In the genomic region with DNA sequence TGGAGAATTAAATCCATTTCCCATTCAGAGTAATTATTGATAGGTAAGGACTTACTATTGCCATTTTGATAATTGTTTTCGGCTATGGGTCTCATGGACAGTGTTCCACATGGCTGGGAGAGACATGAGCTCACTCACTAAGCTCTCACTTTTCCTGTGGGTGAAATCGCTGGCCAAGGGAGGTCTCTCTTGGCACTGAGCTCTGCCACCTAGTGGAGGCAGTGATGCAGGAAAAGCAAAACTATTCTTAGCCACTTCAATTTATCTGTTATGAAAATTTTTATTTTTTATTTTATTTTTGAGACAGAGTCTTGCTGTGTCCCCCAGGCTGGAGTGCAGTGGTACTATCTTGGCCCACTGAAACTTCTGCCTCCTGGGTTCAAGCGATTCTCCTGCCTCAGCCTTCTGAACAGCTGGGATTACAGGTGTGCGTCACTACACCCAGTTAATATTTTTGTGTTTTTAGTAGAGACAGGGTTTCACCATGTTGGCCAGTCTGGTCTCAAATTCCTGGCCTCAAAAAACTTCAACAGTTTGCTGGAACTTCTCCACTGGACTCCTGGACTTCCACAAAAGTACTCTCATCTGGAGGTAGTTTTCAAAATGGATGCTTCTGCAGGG, we compare ENCODE assay signal across 8 cellular contexts. TPM values are rescaled to one million over a fixed set of nuclear protein-coding genes. Genes with fewer than 3 reads are reported as not detected.
DNase-seq lines count a peak whose midpoint lies in the region; ATAC-seq, FAIRE-seq and TF ChIP-seq lines count a peak whose summit lies in the region.

No MANE protein-coding gene starts in this region.

- TF ChIP-seq CTCF in CD4-positive, alpha-beta T cell (IDR thresholded peaks at IDR 0.05) = peak; percentile 85
- TF ChIP-seq CTCF in HFF-Myc (IDR thresholded peaks at IDR 0.05; ENCODE audit: low read depth, low read length, missing control alignments) (peak; percentile 91), mucosa of descending colon (IDR thresholded peaks at IDR 0.05) (peak; percentile 72)

- POLR2A ChIA-PET in CD4-positive, alpha-beta T cell (lab: Charles Lee) = interaction anchor here (1.2 to 1.9 kb wide), 2 partner anchors 12 to 57 kb away, joined by 5 to 6 read pairs; partner anchors contain the start of gene COMMD2
- POLR2A ChIA-PET in activated CD4-positive, alpha-beta memory T cell treated with anti-CD3 and anti-CD28 coated beads, Interleukin-2, amount 10 ng/mL, durations not matched to agents 7 days and 5 days (lab: Charles Lee) = interaction anchor here (2.2 kb wide), 1 partner anchor 56 kb away, joined by 9 read pairs; the partner anchor contains the start of gene COMMD2

- no peak overlapping the region for H3K27ac Mint-ChIP-seq in CD4-positive, alpha-beta T cell
- no peak overlapping the region for H3K27ac Mint-ChIP-seq in activated CD4-positive, alpha-beta memory T cell treated with anti-CD3 and anti-CD28 coated beads, Interleukin-2, amount 10 ng/mL, durations not matched to agents 7 days and 5 days
- H3K27ac Mint-ChIP-seq in stimulated activated memory B cell treated with anti-CD40 and anti-IgM and Interleukin-4, amounts not matched to agents 10 μg/mL and 1 μg/mL and 100 μg/mL, for 72 hours = peak overlapping the region; percentile 62

- DNase-seq in CD4-positive, alpha-beta T cell = peak; percentile 15 to 54 (median 30)
- peak; percentile 63 for DNase-seq in HFF-Myc (ENCODE audit: extremely low read depth, low read depth)
- peak; percentile 82 for DNase-seq in NCI-H774 (lab: John Stamatoyannopoulos, UW)
- peak; percentile 59 for DNase-seq in activated CD4-positive, alpha-beta memory T cell treated with anti-CD3 and anti-CD28 coated beads, Interleukin-2, amount 10 ng/mL, durations not matched to agents 7 days and 5 days
- peak; percentile 38 to 81 (median 42) for DNase-seq in mucosa of descending colon

- H3K4me1 ChIP-seq in mucosa of descending colon (ENCODE audit: low read depth) = no peaks in the 10 kb centered on the region

- H3K4me3 ChIP-seq in HFF-Myc (replicated peaks; ENCODE audit: low read depth, low read length) (no peak overlapping the region), mucosa of descending colon (no peak overlapping the region)

- H3K27ac ChIP-seq in CD4-positive, alpha-beta T cell (ENCODE audit: low read depth, low read length) = no peak overlapping the region

- ATAC-seq in CD4-positive, alpha-beta T cell (ENCODE audit: poor library complexity) = no peak
- ATAC-seq in mucosa of descending colon (no peak), HG03565 (IDR thresholded peaks at IDR 0.05; ENCODE audit: unreplicated experiment) (no peak)
- no peak for ATAC-seq in stimulated activated memory B cell treated with anti-CD40 and anti-IgM and Interleukin-4, amounts not matched to agents 10 μg/mL and 1 μg/mL and 100 μg/mL, for 72 hours

- H3K9me3 ChIP-seq in CD4-positive, alpha-beta T cell (ENCODE audit: control insufficient read depth, low read length) = no peaks in the 10 kb centered on the region
- no peaks in the 10 kb centered on the region for H3K9me3 ChIP-seq in mucosa of descending colon

- peak; percentile 4 for FAIRE-seq in endometrium (lab: Jason Lieb, UNC)

- intact Hi-C loops in CD4-positive, alpha-beta T cell (cut with DNase I, micrococcal nuclease) = loop anchor here in 1 of 2 experiments (2.0 kb wide), 1 partner anchor 688 kb away; no protein-coding TSS in a partner anchor
- intact Hi-C loops in mucosa of descending colon (cut with DNase I, micrococcal nuclease) = no loop called here

- H3K4me1 Mint-ChIP-seq in CD4-positive, alpha-beta T cell (ENCODE audit: low read depth) = peaks cover 17% of the 10 kb centered on the region
- peaks cover 14% of the 10 kb centered on the region for H3K4me1 Mint-ChIP-seq in activated CD4-positive, alpha-beta memory T cell treated with anti-CD3 and anti-CD28 coated beads, Interleukin-2, amount 10 ng/mL, durations not matched to agents 7 days and 5 days
- peaks cover 23% of the 10 kb centered on the region for H3K4me1 Mint-ChIP-seq in stimulated activated memory B cell treated with anti-CD40 and anti-IgM and Interleukin-4, amounts not matched to agents 10 μg/mL and 1 μg/mL and 100 μg/mL, for 72 hours

- peaks cover 14% of the 10 kb centered on the region for H3K36me3 Mint-ChIP-seq in CD4-positive, alpha-beta T cell (ENCODE audit: low read depth)
- peaks cover 3% of the 10 kb centered on the region for H3K36me3 Mint-ChIP-seq in activated CD4-positive, alpha-beta memory T cell treated with anti-CD3 and anti-CD28 coated beads, Interleukin-2, amount 10 ng/mL, durations not matched to agents 7 days and 5 days (ENCODE audit: low read depth)
- H3K36me3 Mint-ChIP-seq in stimulated activated memory B cell treated with anti-CD40 and anti-IgM and Interleukin-4, amounts not matched to agents 10 μg/mL and 1 μg/mL and 100 μg/mL, for 72 hours = no peaks in the 10 kb centered on the region

- no peaks in the 10 kb centered on the region for H3K9me3 Mint-ChIP-seq in CD4-positive, alpha-beta T cell
- H3K9me3 Mint-ChIP-seq in activated CD4-positive, alpha-beta memory T cell treated with anti-CD3 and anti-CD28 coated beads, Interleukin-2, amount 10 ng/mL, durations not matched to agents 7 days and 5 days = no peaks in the 10 kb centered on the region
- no peaks in the 10 kb centered on the region for H3K9me3 Mint-ChIP-seq in stimulated activated memory B cell treated with anti-CD40 and anti-IgM and Interleukin-4, amounts not matched to agents 10 μg/mL and 1 μg/mL and 100 μg/mL, for 72 hours

- H3K4me3 Mint-ChIP-seq in CD4-positive, alpha-beta T cell = no peak overlapping the region
- no peak overlapping the region for H3K4me3 Mint-ChIP-seq in activated CD4-positive, alpha-beta memory T cell treated with anti-CD3 and anti-CD28 coated beads, Interleukin-2, amount 10 ng/mL, durations not matched to agents 7 days and 5 days
- no peak overlapping the region for H3K4me3 Mint-ChIP-seq in stimulated activated memory B cell treated with anti-CD40 and anti-IgM and Interleukin-4, amounts not matched to agents 10 μg/mL and 1 μg/mL and 100 μg/mL, for 72 hours

- CTCF ChIA-PET in CD4-positive, alpha-beta T cell (lab: Charles Lee) = interaction anchor here (0.9 to 2.4 kb wide), 14 partner anchors 10 to 852 kb away, joined by 3 to 12 read pairs (median 4); partner anchors contain the start of genes COMMD2 and TSC22D2
- CTCF ChIA-PET in activated CD4-positive, alpha-beta memory T cell treated with anti-CD3 and anti-CD28 coated beads, Interleukin-2, amount 10 ng/mL, durations not matched to agents 7 days and 5 days (lab: Charles Lee) = interaction anchor here (0.6 to 2.7 kb wide), 42 partner anchors 10 to 322 kb away, joined by 3 to 32 read pairs (median 4); partner anchors contain the start of gene COMMD2

- H3K36me3 ChIP-seq in mucosa of descending colon (ENCODE audit: low read depth) = no peaks in the 10 kb centered on the region

- peaks cover 26% of the 10 kb centered on the region for H3K27me3 Mint-ChIP-seq in CD4-positive, alpha-beta T cell
- peaks cover 32% of the 10 kb centered on the region for H3K27me3 Mint-ChIP-seq in activated CD4-positive, alpha-beta memory T cell treated with anti-CD3 and anti-CD28 coated beads, Interleukin-2, amount 10 ng/mL, durations not matched to agents 7 days and 5 days
- H3K27me3 Mint-ChIP-seq in stimulated activated memory B cell treated with anti-CD40 and anti-IgM and Interleukin-4, amounts not matched to agents 10 μg/mL and 1 μg/mL and 100 μg/mL, for 72 hours = no peaks in the 10 kb centered on the region

- H3K27me3 ChIP-seq in CD4-positive, alpha-beta T cell (ENCODE audit: control insufficient read depth, insufficient read depth, low read length) = no peaks in the 10 kb centered on the region

RNA-seq across cellular contexts. Expression of gene RNF13, which starts 4.7 kb away (rescaled TPM):
- 10 to 100 TPM; 39.1 to 44.1 TPM for total RNA-seq in CD4-positive, alpha-beta T cell
- total RNA-seq in activated CD4-positive, alpha-beta memory T cell treated with anti-CD3 and anti-CD28 coated beads, Interleukin-2, amount 10 ng/mL, durations not matched to agents 7 days and 5 days = 10 to 100 TPM; 37.2 to 42.4 TPM
- total RNA-seq in mucosa of descending colon = 10 to 100 TPM; 52.6 to 85.0 (median 64.9) TPM

RNA-seq across cellular contexts. Expression of gene ANKUB1, which starts 16.0 kb away (rescaled TPM):
- not detected for total RNA-seq in CD4-positive, alpha-beta T cell
- total RNA-seq in activated CD4-positive, alpha-beta memory T cell treated with anti-CD3 and anti-CD28 coated beads, Interleukin-2, amount 10 ng/mL, durations not matched to agents 7 days and 5 days = not detected
- not detected for total RNA-seq in mucosa of descending colon

RNA-seq across cellular contexts. Expression of gene COMMD2, which starts 56.0 kb away (rescaled TPM):
- total RNA-seq in CD4-positive, alpha-beta T cell = 10 to 100 TPM; 42.0 to 46.8 TPM
- 10 to 100 TPM; 26.3 to 28.9 TPM for total RNA-seq in activated CD4-positive, alpha-beta memory T cell treated with anti-CD3 and anti-CD28 coated beads, Interleukin-2, amount 10 ng/mL, durations not matched to agents 7 days and 5 days
- total RNA-seq in mucosa of descending colon = 10 to 100 TPM; 19.7 to 26.9 (median 25.4) TPM

Comparison
In these comparisons a context has a peak if more than half of its experiments do, and no peak if none do; other contexts are left out.
1. DNase-seq: peak in every context shown above with its lines; median percentile 82 in NCI-H774; 63 in HFF-Myc; 59 in activated CD4-positive, alpha-beta memory T cell treated with anti-CD3 and anti-CD28 coated beads, Interleukin-2, amount 10 ng/mL, durations not matched to agents 7 days and 5 days; 42 in mucosa of descending colon; 30 in CD4-positive, alpha-beta T cell.